Comparison of ENCODE assay signal across 9 cellular contexts in genomic region chr12:57173089-57173488, GRCh38. TPM values are rescaled to one million over a fixed set of nuclear protein-coding genes. Genes with fewer than 3 reads are reported as not detected.
DNase-seq lines count a peak whose midpoint lies in the region; TF ChIP-seq lines count a peak whose summit lies in the region.
"Had no signal": no experiment of that assay in that cellular context is flagged by ENCODE, and none has a peak within 500 bp of the region (broad histone marks: within the 10 kb centered on the region; RNA-seq: fewer than 3 reads in every experiment).

No MANE protein-coding gene starts in this region.

- H3K36me3 ChIP-seq in breast epithelium, result no peaks in the 10 kb centered on the region
- H3K36me3 ChIP-seq: neutrophil had no signal

- H3K4me1 Mint-ChIP-seq in mesothelial cell of epicardium, result peaks cover 5% of the 10 kb centered on the region

- intact Hi-C loops in breast epithelium (cut with DNase I; ENCODE audit: low total_unique reads), result no loop called here

- H3K27me3 ChIP-seq in breast epithelium, result no peaks in the 10 kb centered on the region
- H3K27me3 ChIP-seq: neutrophil had no signal

- peak overlapping the region in 1 of 2 donors; percentile 38 for H3K27ac ChIP-seq in breast epithelium
- H3K27ac ChIP-seq: neutrophil had no signal

- no peaks in the 10 kb centered on the region for H3K4me1 ChIP-seq in breast epithelium

- TF ChIP-seq CTCF in GM12864 (IDR thresholded peaks at IDR 0.05; ENCODE audit: low read depth, low read length, missing control alignments) (peak; percentile 65), breast epithelium (IDR thresholded peaks at IDR 0.05) (peak in 2 of 3 donors; percentile 23 to 30), mesothelial cell of epicardium (IDR thresholded peaks at IDR 0.05; ENCODE audit: unreplicated experiment) (peak; percentile 26)

- no peaks in the 10 kb centered on the region for H3K27me3 Mint-ChIP-seq in mesothelial cell of epicardium (ENCODE audit: low read depth)

- no peaks in the 10 kb centered on the region for H3K9me3 ChIP-seq in breast epithelium
- H3K9me3 ChIP-seq: neutrophil had no signal

- no peak overlapping the region for H3K4me3 ChIP-seq in GM12864 (ENCODE audit: low read depth, low read length)
- H3K4me3 ChIP-seq in breast epithelium, result no peak overlapping the region

- peak overlapping the region; percentile 65 for H3K27ac Mint-ChIP-seq in mesothelial cell of epicardium

- no peak overlapping the region for H3K4me3 Mint-ChIP-seq in mesothelial cell of epicardium

- DNase-seq in GM12864 (ENCODE audit: low read depth) (no peak), NCI-H460 (ENCODE audit: extremely low read depth, low read depth) (peak; percentile 8), breast epithelium (ENCODE audit: low spot score in 2 of 2) (no peak), mesothelial cell of epicardium (ENCODE audit: low spot score in 2 of 2, unreplicated experiment in 2 of 2) (no peak), NOMO-1 treated with DMSO at 0.1 percent for 48 hours (lab: John Stamatoyannopoulos, UW; ENCODE audit: unreplicated experiment) (no peak), mucosa of gallbladder (ENCODE audit: low spot score) (no peak), cerebellar cortex (ENCODE audit: low spot score) (no peak)

- H3K36me3 Mint-ChIP-seq in mesothelial cell of epicardium, result peaks cover 28% of the 10 kb centered on the region

- no peak for TF ChIP-seq POLR2A in breast epithelium (IDR thresholded peaks at IDR 0.05)

- H3K9me3 Mint-ChIP-seq in mesothelial cell of epicardium, result no peaks in the 10 kb centered on the region

RNA-seq across cellular contexts. Expression of gene LRP1-AS, which starts 25.7 kb away (rescaled TPM):
- total RNA-seq in NCI-H460 (2014; rRNA removed; shearing (Covaris generic)), result not detected in 2 replicates
- not detected in 2 replicates for polyA plus RNA-seq in NCI-H460 (2014; cell fraction: nucleus; rRNA removed)
- not detected for total RNA-seq in breast epithelium
- not detected in 3 replicates for total RNA-seq in mesothelial cell of epicardium
- not detected for total RNA-seq in mucosa of gallbladder
- total RNA-seq: T-helper 2 cell treated with Interferon-gamma antibody and Interleukin-4, amounts not matched to agents 100 ng/mL and 5 ng/mL, for 36 hours had no signal

RNA-seq across cellular contexts. Expression of gene NXPH4, which starts 43.5 kb away (rescaled TPM):
- total RNA-seq in NCI-H460 (2014; rRNA removed; shearing (Covaris generic)), result 9.7 and 10.7 TPM in 2 replicates
- polyA plus RNA-seq in NCI-H460 (2014; cell fraction: nucleus; rRNA removed), result 13.2 and 18.1 TPM in 2 replicates
- total RNA-seq in breast epithelium (under 1 TPM in 1 of 3 donors, not detected in 2; 0.33 TPM), mesothelial cell of epicardium (3.3 to 3.8 TPM (median 3.6 TPM) in 3 replicates), mucosa of gallbladder (0.83 TPM)

RNA-seq across cellular contexts. Expression of gene LRP1, which starts 44.8 kb away (rescaled TPM):
- total RNA-seq in NCI-H460 (2014; rRNA removed; shearing (Covaris generic)), result 3.1 and 5.5 TPM in 2 replicates
- polyA plus RNA-seq in NCI-H460 (2014; cell fraction: nucleus; rRNA removed), result 1.3 and 3.4 TPM in 2 replicates
- 100 to 1,000 TPM; 102 to 894 (median 240) TPM for total RNA-seq in breast epithelium
- total RNA-seq in mesothelial cell of epicardium, result 229 to 253 TPM (median 243 TPM) in 3 replicates
- total RNA-seq in mucosa of gallbladder, result 241 TPM

RNA-seq across cellular contexts. Expression of gene SHMT2, which starts 56.4 kb away (rescaled TPM):
- 373 and 409 TPM in 2 replicates for total RNA-seq in NCI-H460 (2014; rRNA removed; shearing (Covaris generic))
- 522 and 550 TPM in 2 replicates for polyA plus RNA-seq in NCI-H460 (2014; cell fraction: nucleus; rRNA removed)
- total RNA-seq in breast epithelium (10 to 100 TPM; 37.9 to 63.3 (median 46.7) TPM), mesothelial cell of epicardium (78.7 to 83.7 TPM (median 78.8 TPM) in 3 replicates), mucosa of gallbladder (65.1 TPM)

Comparison
In these comparisons a context has a peak if more than half of its experiments do, and no peak if none do; other contexts are left out.
1. RNA of gene LRP1, which starts 44.8 kb away (total RNA-seq): 229 to 253 TPM in mesothelial cell of epicardium, 241 TPM in mucosa of gallbladder (single experiment) and 102 to 894 TPM in breast epithelium; 3.1 to 5.5 TPM in NCI-H460; every median in the first group is over 10 times any median in the second.
2. Peak in every context shown above with its lines, with median percentiles within 50 percentile points of each other: CTCF ChIP-seq.